ENCODE assay signal across 8 cellular contexts in the genomic region with DNA sequence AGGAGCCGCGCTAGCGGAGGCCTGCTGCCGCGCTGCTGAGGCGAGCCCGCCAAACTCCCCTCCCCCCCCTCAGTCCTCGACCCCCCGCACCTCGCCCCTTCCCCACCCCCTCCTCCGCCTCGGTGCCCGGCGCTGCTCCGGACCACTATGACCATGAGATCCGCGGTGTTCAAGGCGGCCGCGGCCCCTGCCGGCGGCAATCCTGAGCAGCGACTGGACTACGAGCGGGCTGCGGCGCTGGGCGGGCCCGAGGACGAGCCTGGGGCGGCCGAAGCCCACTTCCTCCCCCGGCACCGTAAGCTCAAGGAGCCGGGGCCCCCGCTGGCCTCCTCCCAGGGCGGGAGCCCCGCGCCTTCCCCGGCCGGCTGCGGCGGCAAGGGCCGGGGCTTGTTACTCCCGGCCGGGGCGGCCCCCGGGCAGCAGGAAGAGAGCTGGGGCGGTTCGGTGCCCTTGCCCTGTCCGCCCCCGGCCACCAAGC. TPM values are rescaled to one million over a fixed set of nuclear protein-coding genes. Genes with fewer than 3 reads are reported as not detected.
DNase-seq lines count a peak whose midpoint lies in the region; ATAC-seq, FAIRE-seq and TF ChIP-seq lines count a peak whose summit lies in the region.

No MANE protein-coding gene starts in this region.

- H3K4me2 ChIP-seq in H1 (ENCODE audit: insufficient read depth in 1 of 2, low read depth in 2 of 2, low read length in 2 of 2) = peak overlapping the region; percentile 84 to 90

- peak overlapping the region; percentile 73 for H4K8ac ChIP-seq in H1 (ENCODE audit: extremely low read depth, insufficient read depth, low read length)

- H4K20me1 ChIP-seq in H1 (replicated peaks in 1 of 2; ENCODE audit: control insufficient read depth in 1 of 2, insufficient read depth in 2 of 2, low read length in 2 of 2) = peaks cover 4 to 13% of the 10 kb centered on the region in 2 experiments

- H3K18ac ChIP-seq in H1 (ENCODE audit: extremely low read depth, low read length) = peak overlapping the region; percentile 60

- H2BK15ac ChIP-seq in H1 (ENCODE audit: low read length) = no peak overlapping the region

- H3K14ac ChIP-seq in H1 (ENCODE audit: insufficient read length) = no peak overlapping the region

- H3K79me1 ChIP-seq in H1 (ENCODE audit: low read depth, low read length) = peaks cover 16% of the 10 kb centered on the region; the same call in 1 of the 2 replicates

- H2AK5ac ChIP-seq in H1 (ENCODE audit: low read depth, low read length) = no peak overlapping the region

- peak; percentile 42 for DNase-seq in NCI-H345 (lab: John Stamatoyannopoulos, UW)
- DNase-seq in NCI-H345 treated with DMSO at 0.1 percent for 48 hours (lab: John Stamatoyannopoulos, UW; ENCODE audit: unreplicated experiment) = no peak
- peak; percentile 36 to 49 for DNase-seq in SJCRH30
- DNase-seq in H1 (ENCODE audit: low read depth in 1 of 2, low spot score in 2 of 2) = peak in 1 of 2 experiments; percentile 66
- DNase-seq in mucosa of descending colon = peak; percentile 58 to 75 (median 74)
- DNase-seq in H4 (ENCODE audit: low spot score) = no peak
- DNase-seq in H54 (ENCODE audit: insufficient read length, low spot score) = no peak

- CTCF ChIA-PET in H1 (lab: Charles Lee; ENCODE audit: partially characterized antibody) = interaction anchor here (0.7 to 14.0 kb wide), 11 partner anchors 9 to 108 kb away, joined by 3 to 135 read pairs (median 6); a partner anchor contains a TSS

- H3K27ac ChIP-seq in SJCRH30 (peak overlapping the region; percentile 77), H1 (ENCODE audit: low read depth, low read length) (peak overlapping the region; percentile 80)

- H2BK20ac ChIP-seq in H1 (ENCODE audit: low read length) = no peak overlapping the region

- POLR2A ChIA-PET in H1 (lab: Charles Lee; ENCODE audit: partially characterized antibody) = interaction anchor here (0.6 to 16.7 kb wide), 20 partner anchors 10 to 166 kb away, joined by 3 to 399 read pairs (median 8); a partner anchor contains a TSS

- TF ChIP-seq CTCF in H1 (IDR thresholded peaks at IDR 0.05; ENCODE audit: control extremely low read depth in 1 of 3, insufficient read depth in 1 of 3, low read depth in 1 of 3, low read length in 3 of 3) (peak; percentile 2 to 15 (median 5); a peak in 3 of 4 replicates), mucosa of descending colon (IDR thresholded peaks at IDR 0.05) (no peak)

- peak; percentile 36 for ATAC-seq in HG02642 (IDR thresholded peaks at IDR 0.05; ENCODE audit: poor library complexity, unreplicated experiment)
- ATAC-seq in mucosa of descending colon = peak; percentile 49

- TF ChIP-seq RAD21 in H1 (IDR thresholded peaks at IDR 0.05 in 1 of 2, conservative IDR thresholded peaks at IDR 0.05 in 1 of 2; ENCODE audit: low read depth in 2 of 2, low read length in 2 of 2) = peak; percentile 3 to 22; a peak in 3 of 4 replicates

- no peaks in the 10 kb centered on the region for H3K9me3 ChIP-seq in SJCRH30 (replicated peaks)
- no peaks in the 10 kb centered on the region for H3K9me3 ChIP-seq in H1 (ENCODE audit: insufficient read depth in 2 of 2, low read depth in 1 of 2, low read length in 1 of 2)
- no peaks in the 10 kb centered on the region for H3K9me3 ChIP-seq in mucosa of descending colon

- peaks cover 17% of the 10 kb centered on the region; the same call in 1 of the 2 replicates for H3K23me2 ChIP-seq in H1 (ENCODE audit: low read depth, low read length)

- TF ChIP-seq POLR2A in H1 (IDR thresholded peaks at IDR 0.05; ENCODE audit: control extremely low read depth in 1 of 2, low read depth in 2 of 2, low read length in 2 of 2) (no peak), H54 (IDR thresholded peaks at IDR 0.05; ENCODE audit: low read depth, low read length) (no peak)

- H3K79me2 ChIP-seq in H1 (ENCODE audit: control insufficient read depth in 1 of 2, insufficient read depth in 2 of 2, low read length in 2 of 2) = peaks cover 22 to 67% of the 10 kb centered on the region in 2 experiments

- intact Hi-C loops in mucosa of descending colon (cut with DNase I, micrococcal nuclease) = no loop called here

- H3K4me3 ChIP-seq in SJCRH30 = peak overlapping the region; percentile 100
- H3K4me3 ChIP-seq in H1 (ENCODE audit: extremely low read depth in 1 of 4, insufficient read depth in 2 of 4, low read depth in 3 of 4, low read length in 4 of 4) = peak overlapping the region; percentile 80 to 91 (median 86)
- peak overlapping the region; percentile 66 for H3K4me3 ChIP-seq in mucosa of descending colon

- peak overlapping the region; percentile 76 to 94 (median 80) for H3K9ac ChIP-seq in H1 (replicated peaks in 1 of 4; ENCODE audit: extremely low read depth in 1 of 4, low read depth in 3 of 4, low read length in 3 of 4)

- H2BK5ac ChIP-seq in H1 (ENCODE audit: low read depth, low read length) = peak overlapping the region; percentile 81; the same call in 1 of the 2 replicates

- peaks cover 18% of the 10 kb centered on the region for H3K36me3 ChIP-seq in SJCRH30
- H3K36me3 ChIP-seq in H1 (ENCODE audit: control insufficient read depth in 2 of 4, insufficient read depth in 4 of 4, low read length in 3 of 4) = peaks cover 9 to 26% (median 12%) of the 10 kb centered on the region in 4 experiments
- no peaks in the 10 kb centered on the region for H3K36me3 ChIP-seq in mucosa of descending colon (ENCODE audit: low read depth)

- H3K4ac ChIP-seq in H1 (replicated peaks; ENCODE audit: insufficient read length, low read depth, low read length) = no peak overlapping the region

- no peak overlapping the region for H2BK12ac ChIP-seq in H1 (ENCODE audit: low read depth, low read length)

- H3K27me3 ChIP-seq in SJCRH30 = no peaks in the 10 kb centered on the region
- no peaks in the 10 kb centered on the region; a peak in 1 of 7 replicates for H3K27me3 ChIP-seq in H1 (replicated peaks in 1 of 4; ENCODE audit: control insufficient read depth in 3 of 4, extremely low read depth in 1 of 4, insufficient read depth in 3 of 4, low read length in 3 of 4)

- WGBS in H1 (ENCODE audit: extremely low coverage in 1 of 2, insufficient coverage in 1 of 2, insufficient read length in 1 of 2, insufficient replicate concordance in 2 of 2, low coverage in 1 of 2, low lambda C conversion rate in 2 of 2, missing lambda C conversion rate in 1 of 2), 2 experiments = 0% methylated on average over 17 of the region's 52 CpGs; no CpG with 5 or more reads in 1 of the 2 experiments

- peak overlapping the region; percentile 81 for H4K91ac ChIP-seq in H1 (replicated peaks; ENCODE audit: insufficient read length, low read length)

- H2BK120ac ChIP-seq in H1 (replicated peaks; ENCODE audit: low read depth, low read length) = no peak overlapping the region

- peak overlapping the region; percentile 86 for H3K56ac ChIP-seq in H1 (replicated peaks; ENCODE audit: insufficient read length, low read depth, low read length)

- no peak for FAIRE-seq in H1 (lab: Jason Lieb, UNC)
- FAIRE-seq in H54 (lab: Jason Lieb, UNC) = no peak

- H3K4me1 ChIP-seq in SJCRH30 (no peaks in the 10 kb centered on the region; the same call in 1 of the 2 replicates), H1 (replicated peaks in 1 of 4; ENCODE audit: control insufficient read depth in 3 of 4, insufficient read depth in 4 of 4, low read length in 3 of 4) (peaks cover 0 to 3% (median under 1%) of the 10 kb centered on the region in 4 experiments; a peak in 2 of 7 replicates), mucosa of descending colon (ENCODE audit: low read depth) (peaks cover 16% of the 10 kb centered on the region)

- H4K5ac ChIP-seq in H1 (ENCODE audit: insufficient read length, low read depth, low read length) = peak overlapping the region; percentile 70

- H2AFZ ChIP-seq in H1 (ENCODE audit: low read length) = no peak overlapping the region

- H3K23ac ChIP-seq in H1 (ENCODE audit: insufficient read length) = no peak overlapping the region

- no peak for TF ChIP-seq EP300 in H1 (IDR thresholded peaks at IDR 0.05; ENCODE audit: borderline replicate concordance in 1 of 2, low read depth in 2 of 2, low read length in 2 of 2)

RNA-seq across cellular contexts. Expression of a gene that starts 0.7 kb away (rescaled TPM):
- total RNA-seq in SJCRH30 (2014; rRNA removed; shearing (Covaris generic)) = 72.9 and 76.1 TPM in 2 replicates
- 66.5 and 69.2 TPM in 2 replicates for total RNA-seq in H1 (2021; fragmentation: NEBNext Ultra II Directional; extraction: Animal tissue kit (Norgen Biotek cat#: 25700))
- 18.2 and 24.1 TPM in 2 replicates for polyA plus RNA-seq in H1 (2011; rRNA removed)
- polyA plus RNA-seq in H1 (2011; cell fraction: cytosol; rRNA removed) = 39.2 TPM
- 50.9 TPM for polyA plus RNA-seq in H1 (2011; cell fraction: nucleus; rRNA removed)
- 47.3 to 75.1 TPM (median 51.3 TPM) in 4 replicates for polyA plus RNA-seq in H1 (2012, experiment 1 of 2)
- polyA plus RNA-seq in H1 (2012, experiment 2 of 2) = 24.4 TPM
- polyA plus RNA-seq in H1 (2013, experiment 1 of 2) = 59.8 TPM
- polyA plus RNA-seq in H1 (2013, experiment 2 of 2) = 53.4 TPM
- polyA minus RNA-seq in H1 (2011; rRNA and poly(A)+ RNA removed) = 35.9 and 42.1 TPM in 2 replicates
- polyA minus RNA-seq in H1 (2011; cell fraction: cytosol; rRNA and poly(A)+ RNA removed) = 35.1 TPM
- 36.6 TPM for polyA minus RNA-seq in H1 (2011; cell fraction: nucleus; rRNA and poly(A)+ RNA removed)
- 10 to 100 TPM; 83.7 to 100.0 (median 85.3) TPM for total RNA-seq in mucosa of descending colon
- 38.4 and 39.1 TPM in 2 replicates for total RNA-seq in H4 (2014; rRNA removed; shearing (Covaris generic))

RNA-seq across cellular contexts. Expression of a gene that starts 17.8 kb away (rescaled TPM):
- total RNA-seq in SJCRH30 (2014; rRNA removed; shearing (Covaris generic)) = 53.8 and 58.5 TPM in 2 replicates
- total RNA-seq in H1 (2021; fragmentation: NEBNext Ultra II Directional; extraction: Animal tissue kit (Norgen Biotek cat#: 25700)) = 114 and 116 TPM in 2 replicates
- polyA plus RNA-seq in H1 (2011; rRNA removed) = 80.2 and 85.7 TPM in 2 replicates
- polyA plus RNA-seq in H1 (2011; cell fraction: cytosol; rRNA removed) = 63.6 TPM
- 136 TPM for polyA plus RNA-seq in H1 (2011; cell fraction: nucleus; rRNA removed)
- polyA plus RNA-seq in H1 (2012, experiment 1 of 2) = 79.5 to 94.5 TPM (median 87.8 TPM) in 4 replicates
- polyA plus RNA-seq in H1 (2012, experiment 2 of 2) = 49.9 TPM
- 60.2 TPM for polyA plus RNA-seq in H1 (2013, experiment 1 of 2)
- polyA plus RNA-seq in H1 (2013, experiment 2 of 2) = 58.7 TPM
- polyA minus RNA-seq in H1 (2011; rRNA and poly(A)+ RNA removed) = 76.1 and 78.3 TPM in 2 replicates
- polyA minus RNA-seq in H1 (2011; cell fraction: cytosol; rRNA and poly(A)+ RNA removed) = 36.5 TPM
- polyA minus RNA-seq in H1 (2011; cell fraction: nucleus; rRNA and poly(A)+ RNA removed) = 81.4 TPM
- total RNA-seq in mucosa of descending colon = 100 to 1,000 TPM in 1 of 3 donors, 10 to 100 TPM in 2; 62.2 to 134 (median 63.0) TPM
- total RNA-seq in H4 (2014; rRNA removed; shearing (Covaris generic)) = 19.5 and 19.9 TPM in 2 replicates

RNA-seq across cellular contexts. Expression of a gene that starts 22.1 kb away (rescaled TPM):
- 1.0 and 1.4 TPM in 2 replicates for total RNA-seq in SJCRH30 (2014; rRNA removed; shearing (Covaris generic))
- 4.3 and 4.6 TPM in 2 replicates for total RNA-seq in H1 (2021; fragmentation: NEBNext Ultra II Directional; extraction: Animal tissue kit (Norgen Biotek cat#: 25700))
- polyA plus RNA-seq in H1 (2011; rRNA removed) = 1.5 and 3.4 TPM in 2 replicates
- polyA plus RNA-seq in H1 (2011; cell fraction: cytosol; rRNA removed) = 0.79 TPM
- 4.7 TPM for polyA plus RNA-seq in H1 (2011; cell fraction: nucleus; rRNA removed)
- 5.4 to 7.1 TPM (median 6.1 TPM) in 4 replicates for polyA plus RNA-seq in H1 (2012, experiment 1 of 2)
- polyA plus RNA-seq in H1 (2012, experiment 2 of 2) = 6.5 TPM
- polyA plus RNA-seq in H1 (2013, experiment 1 of 2) = 3.1 TPM
- 3.0 TPM for polyA plus RNA-seq in H1 (2013, experiment 2 of 2)
- polyA minus RNA-seq in H1 (2011; rRNA and poly(A)+ RNA removed) = 1.4 and 2.9 TPM in 2 replicates
- 2.5 TPM for polyA minus RNA-seq in H1 (2011; cell fraction: cytosol; rRNA and poly(A)+ RNA removed)
- 2.7 TPM for polyA minus RNA-seq in H1 (2011; cell fraction: nucleus; rRNA and poly(A)+ RNA removed)
- 10 to 100 TPM in 2 of 3 donors, 1 to 10 TPM in 1; 9.3 to 15.0 (median 14.8) TPM for total RNA-seq in mucosa of descending colon
- 0.39 and 2.2 TPM in 2 replicates for total RNA-seq in H4 (2014; rRNA removed; shearing (Covaris generic))

RNA-seq across cellular contexts. Expression of a gene that starts 54.8 kb away (rescaled TPM):
- total RNA-seq in SJCRH30 (2014; rRNA removed; shearing (Covaris generic)) = 1.6 and 2.7 TPM in 2 replicates
- 18.1 and 20.2 TPM in 2 replicates for total RNA-seq in H1 (2021; fragmentation: NEBNext Ultra II Directional; extraction: Animal tissue kit (Norgen Biotek cat#: 25700))
- 20.0 and 25.0 TPM in 2 replicates for polyA plus RNA-seq in H1 (2011; rRNA removed)
- 18.6 TPM for polyA plus RNA-seq in H1 (2011; cell fraction: cytosol; rRNA removed)
- polyA plus RNA-seq in H1 (2011; cell fraction: nucleus; rRNA removed) = 80.0 TPM
- polyA plus RNA-seq in H1 (2012, experiment 1 of 2) = 19.0 to 23.2 TPM (median 20.9 TPM) in 4 replicates
- 16.1 TPM for polyA plus RNA-seq in H1 (2012, experiment 2 of 2)
- polyA plus RNA-seq in H1 (2013, experiment 1 of 2) = 9.5 TPM
- polyA plus RNA-seq in H1 (2013, experiment 2 of 2) = 8.0 TPM
- 14.1 and 20.0 TPM in 2 replicates for polyA minus RNA-seq in H1 (2011; rRNA and poly(A)+ RNA removed)
- polyA minus RNA-seq in H1 (2011; cell fraction: cytosol; rRNA and poly(A)+ RNA removed) = 12.9 TPM
- polyA minus RNA-seq in H1 (2011; cell fraction: nucleus; rRNA and poly(A)+ RNA removed) = 27.9 TPM
- total RNA-seq in mucosa of descending colon = 100 to 1,000 TPM in 2 of 3 donors, 10 to 100 TPM in 1; 76.8 to 177 (median 147) TPM
- 0.23 and 0.74 TPM in 2 replicates for total RNA-seq in H4 (2014; rRNA removed; shearing (Covaris generic))

RNA-seq across cellular contexts. Expression of a gene that starts 59.7 kb away (rescaled TPM):
- total RNA-seq in SJCRH30 (2014; rRNA removed; shearing (Covaris generic)) = 13.3 and 14.4 TPM in 2 replicates
- 10.2 and 11.8 TPM in 2 replicates for total RNA-seq in H1 (2021; fragmentation: NEBNext Ultra II Directional; extraction: Animal tissue kit (Norgen Biotek cat#: 25700))
- polyA plus RNA-seq in H1 (2011; rRNA removed) = 6.4 and 8.2 TPM in 2 replicates
- 7.4 TPM for polyA plus RNA-seq in H1 (2011; cell fraction: cytosol; rRNA removed)
- 13.1 TPM for polyA plus RNA-seq in H1 (2011; cell fraction: nucleus; rRNA removed)
- 7.9 to 11.1 TPM (median 10.1 TPM) in 4 replicates for polyA plus RNA-seq in H1 (2012, experiment 1 of 2)
- polyA plus RNA-seq in H1 (2012, experiment 2 of 2) = 7.6 TPM
- 5.0 TPM for polyA plus RNA-seq in H1 (2013, experiment 1 of 2)
- polyA plus RNA-seq in H1 (2013, experiment 2 of 2) = 4.5 TPM
- polyA minus RNA-seq in H1 (2011; rRNA and poly(A)+ RNA removed) = 8.4 and 11.6 TPM in 2 replicates
- 6.2 TPM for polyA minus RNA-seq in H1 (2011; cell fraction: cytosol; rRNA and poly(A)+ RNA removed)
- 4.3 TPM for polyA minus RNA-seq in H1 (2011; cell fraction: nucleus; rRNA and poly(A)+ RNA removed)
- 100 to 1,000 TPM in 1 of 3 donors, 10 to 100 TPM in 2; 56.8 to 114 (median 60.0) TPM for total RNA-seq in mucosa of descending colon
- total RNA-seq in H4 (2014; rRNA removed; shearing (Covaris generic)) = 13.6 and 16.6 TPM in 2 replicates

Comparison
In these comparisons a context has a peak if more than half of its experiments do, and no peak if none do; other contexts are left out.
1. DNase-seq: peak in NCI-H345 (single experiment), SJCRH30 (2 of 2) and mucosa of descending colon (3 of 3); none in NCI-H345 treated with DMSO at 0.1 percent for 48 hours (single experiment), H4 (single experiment) and H54 (single experiment).
2. Peak in every context shown above with its lines, with median percentiles within 50 percentile points of each other: H3K4me3 ChIP-seq.